Comparison of ENCODE assay signal across 11 cellular contexts in genomic region chr6:158002249-158002950, GRCh38. TPM values are rescaled to one million over a fixed set of nuclear protein-coding genes. Genes with fewer than 3 reads are reported as not detected.
A peak's percentile ranks its signal among the peaks of the same experiment; 100 is the strongest.
DNase-seq lines count a peak whose midpoint lies in the region; ATAC-seq and TF ChIP-seq lines count a peak whose summit lies in the region.
"Had no signal": no experiment of that assay in that cellular context is flagged by ENCODE, and none has a peak within 500 bp of the region (broad histone marks: within the 10 kb centered on the region; RNA-seq: fewer than 3 reads in every experiment).

No MANE protein-coding gene starts in this region.

- no peak overlapping the region for H3K4me2 ChIP-seq in Karpas-422 (ENCODE audit: low read depth, low read length, poor library complexity, severe bottlenecking)

- no peaks in the 10 kb centered on the region for H3K27me3 ChIP-seq in duodenal mucosa (ENCODE audit: control insufficient read depth in 1 of 2, insufficient read depth in 2 of 2, low read length in 2 of 2)
- no peaks in the 10 kb centered on the region for H3K27me3 ChIP-seq in muscle layer of colon (ENCODE audit: control insufficient read depth in 1 of 2, insufficient read depth in 2 of 2, low read length in 2 of 2)
- no peaks in the 10 kb centered on the region for H3K27me3 ChIP-seq in uterus
- H3K27me3 ChIP-seq in Karpas-422 (ENCODE audit: low read length), result no peaks in the 10 kb centered on the region

- peak overlapping the region; percentile 18 for H3K27ac ChIP-seq in duodenal mucosa (ENCODE audit: low read depth, low read length)
- H3K27ac ChIP-seq in muscle layer of colon (ENCODE audit: low read depth, low read length), result peak overlapping the region; percentile 81
- H3K27ac ChIP-seq in uterus, result peak overlapping the region; percentile 88 to 97
- H3K27ac ChIP-seq in Karpas-422 (ENCODE audit: low read length), result no peak overlapping the region
- H3K27ac ChIP-seq: HL-60 had no signal

- H4K20me1 ChIP-seq in Karpas-422 (ENCODE audit: insufficient read depth, low read depth, low read length), result no peaks in the 10 kb centered on the region

- H3K9me3 ChIP-seq in duodenal mucosa (ENCODE audit: control insufficient read depth in 1 of 2, low read length in 2 of 2), result no peaks in the 10 kb centered on the region
- H3K9me3 ChIP-seq in muscle layer of colon (ENCODE audit: low read length), result no peaks in the 10 kb centered on the region
- H3K9me3 ChIP-seq in uterus, result no peaks in the 10 kb centered on the region
- H3K9me3 ChIP-seq in Karpas-422 (ENCODE audit: low read length), result no peaks in the 10 kb centered on the region

- H3K36me3 ChIP-seq in duodenal mucosa (ENCODE audit: control insufficient read depth in 1 of 2, insufficient read depth in 2 of 2, low read length in 2 of 2), result no peaks in the 10 kb centered on the region
- no peaks in the 10 kb centered on the region for H3K36me3 ChIP-seq in muscle layer of colon (ENCODE audit: insufficient read depth, low read length)
- H3K36me3 ChIP-seq in uterus, result no peaks in the 10 kb centered on the region
- H3K36me3 ChIP-seq in Karpas-422 (ENCODE audit: insufficient read depth, low read length), result no peaks in the 10 kb centered on the region

- ATAC-seq in GM18505 (IDR thresholded peaks at IDR 0.05; ENCODE audit: unreplicated experiment), result no peak

- no peaks in the 10 kb centered on the region for H3K9me2 ChIP-seq in Karpas-422 (replicated peaks; ENCODE audit: insufficient read depth, low read length)

- H2AFZ ChIP-seq in Karpas-422 (ENCODE audit: low read length), result no peak overlapping the region

- H3K9ac ChIP-seq in duodenal mucosa (ENCODE audit: low read depth in 1 of 2, low read length in 2 of 2) (no peak overlapping the region), muscle layer of colon (ENCODE audit: low read length) (no peak overlapping the region), Karpas-422 (ENCODE audit: low read length) (no peak overlapping the region)

- TF ChIP-seq POLR2A in uterus (IDR thresholded peaks at IDR 0.05), result no peak
- no peak for TF ChIP-seq POLR2A in GM18505 (IDR thresholded peaks at IDR 0.05; ENCODE audit: borderline replicate concordance, extremely low read depth, insufficient read depth, insufficient read length)

- no peak for TF ChIP-seq CTCF in uterus (IDR thresholded peaks at IDR 0.05)

- H3K4me3 ChIP-seq in duodenal mucosa (ENCODE audit: low read depth in 1 of 2, low read length in 2 of 2), result no peak overlapping the region
- H3K4me3 ChIP-seq in muscle layer of colon (ENCODE audit: low read depth in 1 of 2, low read length in 2 of 2), result no peak overlapping the region
- H3K4me3 ChIP-seq in uterus, result no peak overlapping the region
- H3K4me3 ChIP-seq in Karpas-422 (ENCODE audit: low read length), result no peak overlapping the region

- peak; percentile 59 for DNase-seq in activated effector memory CD4-positive, alpha-beta T cell treated with anti-CD3 and anti-CD28 coated beads, Interleukin-2, amount 50 U/mL, for 16 hours
- DNase-seq in activated effector memory CD4-positive, alpha-beta T cell treated with Interleukin-2 at 50 U/mL for 16 hours, result no peak
- no peak for DNase-seq in uterus
- DNase-seq in GF-D8 (lab: John Stamatoyannopoulos, UW), result no peak
- no peak for DNase-seq in Karpas-422
- DNase-seq: nephron progenitor cell; stimulated activated naive CD4-positive, alpha-beta T cell had no signal

- intact Hi-C loops in uterus (cut with DNase I; ENCODE audit: low total_unique reads), result no loop called here

- H3K79me2 ChIP-seq in Karpas-422 (ENCODE audit: low read length), result no peaks in the 10 kb centered on the region

- H3K4me1 ChIP-seq in duodenal mucosa (ENCODE audit: control insufficient read depth in 1 of 2, insufficient read depth in 2 of 2, low read length in 2 of 2) (peaks cover 25 to 29% of the 10 kb centered on the region in 2 donors), muscle layer of colon (ENCODE audit: insufficient read depth, low read length) (peaks cover 57% of the 10 kb centered on the region), uterus (peaks cover 11 to 18% of the 10 kb centered on the region in 2 donors), Karpas-422 (ENCODE audit: low read length) (no peaks in the 10 kb centered on the region)

RNA-seq across cellular contexts. Expression of gene SYNJ2, which starts 20.7 kb away (rescaled TPM):
- total RNA-seq in uterus, result 10 to 100 TPM in 2 of 4 donors, 1 to 10 TPM in 2; 9.5 to 32.2 (median 13.5) TPM
- total RNA-seq in Karpas-422 (2014; rRNA removed; shearing (Covaris generic); ENCODE audit: low replicate concordance), result 0.04 TPM in 1 of 2 replicates, not detected in the other

Comparison
In these comparisons a context has a peak if more than half of its experiments do, and no peak if none do; other contexts are left out.
1. RNA of gene SYNJ2, which starts 20.7 kb away (total RNA-seq): 9.5 to 32.2 TPM in uterus; 0.04 TPM in Karpas-422; every median in the first group is over 10 times any median in the second.